ENCODE assay signal across 21 cellular contexts in genomic region chr3:126880898-126881297, GRCh38.
"Had no signal": no experiment of that assay in that cellular context is flagged by ENCODE, and none has a peak within 500 bp of the region (broad histone marks: within the 10 kb centered on the region; RNA-seq: fewer than 3 reads in every experiment).

No MANE protein-coding gene starts in this region.

- H3K4me3 ChIP-seq: ascending aorta, coronary artery, lower lobe of right lung had no signal

- H3K36me3 Mint-ChIP-seq: activated CD8-positive, alpha-beta memory T cell treated with anti-CD3 and anti-CD28 coated beads, Interleukin-2, amount 10 ng/mL, durations not matched to agents 7 days and 5 days; natural killer cell treated with Interleukin-12 subunit alpha and Interleukin-12 subunit beta and Interleukin-15 and Interleukin-18, amount 100 ng/mL, for 72 hours had no signal

- H3K4me3 Mint-ChIP-seq: activated B cell treated with CpG ODN at 0.5 μM for 24 hours; activated CD4-positive, alpha-beta memory T cell treated with anti-CD3 and anti-CD28 coated beads, Interleukin-2, amount 10 ng/mL, durations not matched to agents 7 days and 5 days; activated CD8-positive, alpha-beta memory T cell treated with anti-CD3 and anti-CD28 coated beads, Interleukin-2, amount 10 ng/mL, durations not matched to agents 7 days and 5 days; activated T-cell treated with anti-CD3 and anti-CD28 coated beads, Interleukin-2, amount 50 U/mL, for 24 hours; natural killer cell treated with Interleukin-12 subunit alpha and Interleukin-12 subunit beta and Interleukin-15 and Interleukin-18, amount 100 ng/mL, for 72 hours; T-helper 2 cell treated with Interferon-gamma antibody and Interleukin-4, amounts not matched to agents 5 μg/mL and 100 μg/mL, for 36 hours had no signal

- H3K9me3 Mint-ChIP-seq: activated B cell treated with CpG ODN at 0.5 μM for 24 hours; activated CD4-positive, alpha-beta memory T cell treated with anti-CD3 and anti-CD28 coated beads, Interleukin-2, amount 10 ng/mL, durations not matched to agents 7 days and 5 days; activated T-cell treated with anti-CD3 and anti-CD28 coated beads, Interleukin-2, amount 50 U/mL, for 24 hours; natural killer cell treated with Interleukin-12 subunit alpha and Interleukin-12 subunit beta and Interleukin-15 and Interleukin-18, amount 100 ng/mL, for 72 hours; T-helper 2 cell treated with Interferon-gamma antibody and Interleukin-4, amounts not matched to agents 5 μg/mL and 100 μg/mL, for 36 hours had no signal

- FAIRE-seq: endometrium, frontal cortex, keratinocyte had no signal

- H3K4me1 Mint-ChIP-seq: activated B cell treated with CpG ODN at 0.5 μM for 24 hours; activated CD8-positive, alpha-beta memory T cell treated with anti-CD3 and anti-CD28 coated beads, Interleukin-2, amount 10 ng/mL, durations not matched to agents 7 days and 5 days had no signal

- H3K27ac Mint-ChIP-seq: activated B cell treated with CpG ODN at 0.5 μM for 24 hours; activated CD4-positive, alpha-beta memory T cell treated with anti-CD3 and anti-CD28 coated beads, Interleukin-2, amount 10 ng/mL, durations not matched to agents 7 days and 5 days; activated CD8-positive, alpha-beta memory T cell treated with anti-CD3 and anti-CD28 coated beads, Interleukin-2, amount 10 ng/mL, durations not matched to agents 7 days and 5 days; activated T-cell treated with anti-CD3 and anti-CD28 coated beads, Interleukin-2, amount 50 U/mL, for 24 hours; natural killer cell treated with Interleukin-12 subunit alpha and Interleukin-12 subunit beta and Interleukin-15 and Interleukin-18, amount 100 ng/mL, for 72 hours; T-helper 2 cell treated with Interferon-gamma antibody and Interleukin-4, amounts not matched to agents 5 μg/mL and 100 μg/mL, for 36 hours had no signal

- ATAC-seq: activated CD8-positive, alpha-beta memory T cell treated with anti-CD3 and anti-CD28 coated beads, Interleukin-2, amount 10 ng/mL, durations not matched to agents 7 days and 5 days; natural killer cell treated with Interleukin-12 subunit alpha and Interleukin-12 subunit beta and Interleukin-15 and Interleukin-18, amount 100 ng/mL, for 72 hours had no signal

- H3K27me3 Mint-ChIP-seq: activated B cell treated with CpG ODN at 0.5 μM for 24 hours; activated CD4-positive, alpha-beta memory T cell treated with anti-CD3 and anti-CD28 coated beads, Interleukin-2, amount 10 ng/mL, durations not matched to agents 7 days and 5 days; activated CD8-positive, alpha-beta memory T cell treated with anti-CD3 and anti-CD28 coated beads, Interleukin-2, amount 10 ng/mL, durations not matched to agents 7 days and 5 days; activated T-cell treated with anti-CD3 and anti-CD28 coated beads, Interleukin-2, amount 50 U/mL, for 24 hours had no signal

- DNase-seq: activated B cell treated with CpG ODN at 0.5 μM for 24 hours; activated CD4-positive, alpha-beta memory T cell treated with anti-CD3 and anti-CD28 coated beads, Interleukin-2, amount 10 ng/mL, durations not matched to agents 7 days and 5 days; activated CD4-positive, alpha-beta T cell treated with anti-CD3 and anti-CD28 coated beads for 4 hours; activated CD8-positive, alpha-beta memory T cell treated with anti-CD3 and anti-CD28 coated beads, Interleukin-2, amount 10 ng/mL, durations not matched to agents 7 days and 5 days; activated naive CD4-positive, alpha-beta T cell treated with anti-CD3 and anti-CD28 coated beads, Interleukin-2, amount 50 U/mL, for 16 hours; activated T-cell treated with anti-CD3 and anti-CD28 coated beads, Interleukin-2, amount 50 U/mL, for 24 hours; hypothalamus; lower lobe of right lung; posterior cingulate gyrus; retina; stimulated activated CD4-positive, alpha-beta T cell treated with anti-CD3 and anti-CD28 coated beads, Interleukin-12 subunit alpha, Interleukin-12 subunit beta, amount 100 ng/mL, for 4 hours; stimulated activated CD4-positive, alpha-beta T cell treated with anti-CD3 and anti-CD28 coated beads, Interleukin-1b, Interleukin-23, amount 100 ng/mL, for 48 hours; stimulated activated CD8-positive, alpha-beta memory T cell treated with anti-CD3 and anti-CD28 coated beads, Interleukin-4, amount 100 ng/mL, for 48 hours; stimulated activated naive CD4-positive, alpha-beta T cell had no signal

- H3K9me3 ChIP-seq: ascending aorta, lower lobe of right lung had no signal
